Comparison of ENCODE assay signal across 30 cellular contexts in genomic region chr4:15600176-15600575, GRCh38.
"Had no signal": no experiment of that assay in that cellular context is flagged by ENCODE, and none has a peak within 500 bp of the region (broad histone marks: within the 10 kb centered on the region; RNA-seq: fewer than 3 reads in every experiment).

No MANE protein-coding gene starts in this region.

- H3K27me3 ChIP-seq: body of pancreas, cardiac muscle cell, dorsolateral prefrontal cortex, foreskin keratinocyte, gastrocnemius medialis, heart right ventricle had no signal

- H3K27ac ChIP-seq: body of pancreas, cardiac muscle cell, coronary artery, dorsolateral prefrontal cortex, foreskin keratinocyte, gastrocnemius medialis, heart right ventricle had no signal

- H3K4me1 Mint-ChIP-seq: activated CD4-positive, alpha-beta memory T cell treated with anti-CD3 and anti-CD28 coated beads, Interleukin-2, amount 10 ng/mL, durations not matched to agents 7 days and 5 days; endodermal cell had no signal

- ATAC-seq: activated CD4-positive, alpha-beta T cell treated with anti-CD3 and anti-CD28 coated beads for 36 hours; activated T-cell treated with anti-CD3 and anti-CD28 coated beads, Interleukin-2, amount 50 U/mL, for 72 hours; body of pancreas; esophagus mucosa; foreskin keratinocyte; gastrocnemius medialis; heart right ventricle had no signal

- H3K4me3 ChIP-seq: body of pancreas, cardiac muscle cell, coronary artery, dorsolateral prefrontal cortex, gastrocnemius medialis, heart right ventricle had no signal

- H3K27ac Mint-ChIP-seq: activated CD4-positive, alpha-beta memory T cell treated with anti-CD3 and anti-CD28 coated beads, Interleukin-2, amount 10 ng/mL, durations not matched to agents 7 days and 5 days; activated CD4-positive, alpha-beta T cell treated with anti-CD3 and anti-CD28 coated beads for 36 hours; activated CD4-positive, alpha-beta T cell treated with anti-CD3 and anti-CD28 coated beads, Interleukin-2, amount 10 ng/mL, durations not matched to agents 24 days and 14 days; activated naive CD8-positive, alpha-beta T cell; activated T-cell treated with anti-CD3 and anti-CD28 coated beads, Interleukin-2, amount 50 U/mL, for 24 hours; activated T-cell treated with anti-CD3 and anti-CD28 coated beads, Interleukin-2, amount 50 U/mL, for 72 hours; dendritic cell treated with granulocyte-macrophage colony-stimulating factor and Interleukin-4, amounts not matched to agents 40 ng/mL and 50 ng/mL, for 4 days; endodermal cell had no signal

- H3K27me3 Mint-ChIP-seq: activated CD4-positive, alpha-beta memory T cell treated with anti-CD3 and anti-CD28 coated beads, Interleukin-2, amount 10 ng/mL, durations not matched to agents 7 days and 5 days; activated CD4-positive, alpha-beta T cell treated with anti-CD3 and anti-CD28 coated beads for 36 hours; activated CD4-positive, alpha-beta T cell treated with anti-CD3 and anti-CD28 coated beads, Interleukin-2, amount 10 ng/mL, durations not matched to agents 24 days and 14 days; activated naive CD8-positive, alpha-beta T cell; activated T-cell treated with anti-CD3 and anti-CD28 coated beads, Interleukin-2, amount 50 U/mL, for 24 hours; dendritic cell treated with granulocyte-macrophage colony-stimulating factor and Interleukin-4, amounts not matched to agents 40 ng/mL and 50 ng/mL, for 4 days had no signal

- H3K4me3 Mint-ChIP-seq: activated CD4-positive, alpha-beta memory T cell treated with anti-CD3 and anti-CD28 coated beads, Interleukin-2, amount 10 ng/mL, durations not matched to agents 7 days and 5 days; activated CD4-positive, alpha-beta T cell treated with anti-CD3 and anti-CD28 coated beads for 36 hours; activated CD4-positive, alpha-beta T cell treated with anti-CD3 and anti-CD28 coated beads, Interleukin-2, amount 10 ng/mL, durations not matched to agents 24 days and 14 days; activated naive CD8-positive, alpha-beta T cell; activated T-cell treated with anti-CD3 and anti-CD28 coated beads, Interleukin-2, amount 50 U/mL, for 24 hours; activated T-cell treated with anti-CD3 and anti-CD28 coated beads, Interleukin-2, amount 50 U/mL, for 72 hours; dendritic cell treated with granulocyte-macrophage colony-stimulating factor and Interleukin-4, amounts not matched to agents 40 ng/mL and 50 ng/mL, for 4 days; endodermal cell had no signal

- H3K4me1 ChIP-seq: body of pancreas, foreskin keratinocyte, gastrocnemius medialis had no signal

- H3K9me3 ChIP-seq: body of pancreas, gastrocnemius medialis had no signal

- H3K9me3 Mint-ChIP-seq: activated CD4-positive, alpha-beta memory T cell treated with anti-CD3 and anti-CD28 coated beads, Interleukin-2, amount 10 ng/mL, durations not matched to agents 7 days and 5 days; activated CD4-positive, alpha-beta T cell treated with anti-CD3 and anti-CD28 coated beads, Interleukin-2, amount 10 ng/mL, durations not matched to agents 24 days and 14 days; activated T-cell treated with anti-CD3 and anti-CD28 coated beads, Interleukin-2, amount 50 U/mL, for 24 hours; activated T-cell treated with anti-CD3 and anti-CD28 coated beads, Interleukin-2, amount 50 U/mL, for 72 hours; dendritic cell treated with granulocyte-macrophage colony-stimulating factor and Interleukin-4, amounts not matched to agents 40 ng/mL and 50 ng/mL, for 4 days had no signal

- DNase-seq: activated CD4-positive, alpha-beta memory T cell treated with anti-CD3 and anti-CD28 coated beads, Interleukin-2, amount 10 ng/mL, durations not matched to agents 7 days and 5 days; activated CD4-positive, alpha-beta T cell treated with anti-CD3 and anti-CD28 coated beads for 36 hours; activated CD4-positive, alpha-beta T cell treated with anti-CD3 and anti-CD28 coated beads, Interleukin-2, amount 10 ng/mL, durations not matched to agents 24 days and 14 days; activated CD4-positive, alpha-beta T cell treated with anti-CD3 and anti-CD28 coated beads, Interleukin-2, amount 50 U/mL, for 4 hours; activated CD4-positive, CD25-positive, alpha-beta regulatory T cell; activated CD4-positive, CD25-positive, alpha-beta regulatory T cell treated with anti-CD3 and anti-CD28 coated beads, Interleukin-2, amount 50 U/mL, for 72 hours; activated CD8-positive, alpha-beta memory T cell treated with anti-CD3 and anti-CD28 coated beads, Interleukin-2, amount 50 U/mL, for 48 hours; activated gamma-delta T cell; activated naive CD4-positive, alpha-beta T cell treated with anti-CD3 and anti-CD28 coated beads, Interleukin-2, amount 50 U/mL, for 16 hours; activated naive CD4-positive, alpha-beta T cell treated with Interleukin-2 at 50 U/mL for 16 hours; activated T-cell treated with anti-CD3 and anti-CD28 coated beads for 4 hours; activated T-cell treated with anti-CD3 and anti-CD28 coated beads, Interleukin-2, amount 50 U/mL, for 24 hours; activated T-cell treated with anti-CD3 and anti-CD28 coated beads, Interleukin-2, amount 50 U/mL, for 72 hours; amygdala; aorta; body of pancreas; central memory CD4-positive, alpha-beta T cell; cerebellar nuclear complex; dorsolateral prefrontal cortex; effector memory CD4-positive, alpha-beta T cell; endodermal cell; foreskin keratinocyte; gastrocnemius medialis; heart right ventricle; T-helper 2 cell had no signal
